2 cellular contexts compared by ENCODE assay signal in the genomic region with DNA sequence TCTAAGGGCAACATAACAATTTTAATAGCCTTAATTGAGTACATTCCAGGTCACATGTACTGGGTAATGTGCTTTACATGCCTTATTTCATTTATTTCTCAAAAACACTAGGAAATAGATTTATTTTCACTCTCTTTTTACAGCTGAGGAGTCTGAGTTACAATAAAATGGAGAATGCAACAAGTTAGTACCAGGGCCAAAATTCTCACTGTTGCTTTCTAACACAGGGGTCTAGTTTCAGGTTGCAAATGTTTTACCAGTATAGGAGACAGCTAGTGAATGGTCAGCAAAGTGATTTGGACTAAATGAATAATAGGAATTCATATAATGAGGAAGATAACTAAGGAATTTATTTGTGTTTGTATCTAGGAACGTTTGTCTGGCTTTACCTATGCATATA.
A peak's percentile ranks its signal among the peaks of the same experiment; 100 is the strongest.
TF ChIP-seq lines count a peak whose summit lies in the region.

No MANE protein-coding gene starts in this region.

TF ChIP-seq in HEK293, 187 proteins besides CTCF, POLR2A, EP300 and RAD21:
- TF ChIP-seq SCRT2 (tag by site-specific recombination; IDR thresholded peaks at IDR 0.05), result peak; percentile 77
- peak; percentile 52; the same call in 1 of the 2 replicates for TF ChIP-seq SCRT1 (tag by site-specific recombination; IDR thresholded peaks at IDR 0.05; ENCODE audit: borderline replicate concordance)
- TF ChIP-seq ZFP41 (tag by site-specific recombination; IDR thresholded peaks at IDR 0.05; ENCODE audit: borderline replicate concordance), result no peak

TF ChIP-seq in endothelial cell of umbilical vein, 7 proteins besides CTCF, POLR2A, EP300 and RAD21:
- TF ChIP-seq JUN (IDR thresholded peaks at IDR 0.05; ENCODE audit: borderline replicate concordance, insufficient read depth, insufficient read length, low read depth) (no peak), GATA2 (IDR thresholded peaks at IDR 0.05; ENCODE audit: insufficient read depth, insufficient read length, low read depth, low read length) (no peak)
TF ChIP-seq in endothelial cell of umbilical vein: peak in this region for 0.
